8 cellular contexts compared by ENCODE assay signal in genomic region chr18:2980607-2980923, GRCh38. TPM values are rescaled to one million over a fixed set of nuclear protein-coding genes. Genes with fewer than 3 reads are reported as not detected.
DNase-seq lines count a peak whose midpoint lies in the region; ATAC-seq and TF ChIP-seq lines count a peak whose summit lies in the region.
"Had no signal": no experiment of that assay in that cellular context is flagged by ENCODE, and none has a peak within 500 bp of the region (broad histone marks: within the 10 kb centered on the region; RNA-seq: fewer than 3 reads in every experiment).

No MANE protein-coding gene starts in this region.

- 98% methylated on average over 3 of the region's 3 CpGs for WGBS in hepatocyte (ENCODE audit: low lambda C conversion rate, missing lambda C conversion rate)

- no peak overlapping the region for H2AFZ ChIP-seq in hepatocyte

- peaks cover 92% of the 10 kb centered on the region for H3K79me2 ChIP-seq in hepatocyte

- H3K4me2 ChIP-seq in hepatocyte: peak overlapping the region; percentile 66

- H3K9me2 ChIP-seq in hepatocyte (replicated peaks; ENCODE audit: insufficient read depth): no peaks in the 10 kb centered on the region

- no peaks in the 10 kb centered on the region for H3K9me3 Mint-ChIP-seq in stimulated activated naive B cell treated with anti-CD40 and anti-IgM and Interleukin-4, amounts not matched to agents 10 μg/mL and 1 μg/mL and 100 μg/mL, for 72 hours

- ATAC-seq in HG03103 (IDR thresholded peaks at IDR 0.05; ENCODE audit: low read depth, unreplicated experiment): peak; percentile 29
- no peak for ATAC-seq in stimulated activated naive B cell treated with anti-CD40 and anti-IgM and Interleukin-4, amounts not matched to agents 10 μg/mL and 1 μg/mL and 100 μg/mL, for 72 hours (replicated peaks)

- peaks cover 80% of the 10 kb centered on the region for H3K4me1 ChIP-seq in hepatocyte (ENCODE audit: insufficient read depth)

- H3K4me3 Mint-ChIP-seq in stimulated activated naive B cell treated with anti-CD40 and anti-IgM and Interleukin-4, amounts not matched to agents 10 μg/mL and 1 μg/mL and 100 μg/mL, for 72 hours: peak overlapping the region in 1 of 2 donors; percentile 61

- H3K4me1 Mint-ChIP-seq in stimulated activated naive B cell treated with anti-CD40 and anti-IgM and Interleukin-4, amounts not matched to agents 10 μg/mL and 1 μg/mL and 100 μg/mL, for 72 hours: peaks cover 54 to 90% of the 10 kb centered on the region in 2 donors

- no peak for TF ChIP-seq CTCF in VCaP (conservative IDR thresholded peaks at IDR 0.05)
- no peak for TF ChIP-seq CTCF in hepatocyte (IDR thresholded peaks at IDR 0.05; ENCODE audit: poor library complexity)

- peaks cover 3% of the 10 kb centered on the region for H4K20me1 ChIP-seq in hepatocyte (ENCODE audit: insufficient read depth, poor library complexity, severe bottlenecking)

- no peak for DNase-seq in hepatocyte (ENCODE audit: low spot score)
- no peak for DNase-seq in stimulated activated naive B cell treated with anti-CD40 and anti-IgM and Interleukin-4, amounts not matched to agents 10 μg/mL and 1 μg/mL and 100 μg/mL, for 72 hours
- no peak for DNase-seq in NCI-H1092 (lab: John Stamatoyannopoulos, UW)
- DNase-seq in NCI-H69 (lab: John Stamatoyannopoulos, UW): no peak
- DNase-seq in H7: no peak
- DNase-seq: NCI-H2081 had no signal

- peak overlapping the region; percentile 94 for H3K27ac Mint-ChIP-seq in stimulated activated naive B cell treated with anti-CD40 and anti-IgM and Interleukin-4, amounts not matched to agents 10 μg/mL and 1 μg/mL and 100 μg/mL, for 72 hours

- no peak overlapping the region for H3K4me3 ChIP-seq in hepatocyte
- H3K4me3 ChIP-seq in H7 (ENCODE audit: insufficient read depth, low read depth, low read length): no peak overlapping the region

- H3K27me3 Mint-ChIP-seq in stimulated activated naive B cell treated with anti-CD40 and anti-IgM and Interleukin-4, amounts not matched to agents 10 μg/mL and 1 μg/mL and 100 μg/mL, for 72 hours: no peaks in the 10 kb centered on the region

- H3K36me3 Mint-ChIP-seq in stimulated activated naive B cell treated with anti-CD40 and anti-IgM and Interleukin-4, amounts not matched to agents 10 μg/mL and 1 μg/mL and 100 μg/mL, for 72 hours: peaks cover 0 to 3% of the 10 kb centered on the region in 2 donors

- H3K27ac ChIP-seq in VCaP: 0 out of 2 replicates have a peak overlapping the region, but pooled peaks have one; percentile 30
- peak overlapping the region; percentile 93 for H3K27ac ChIP-seq in hepatocyte

- H3K9me3 ChIP-seq in hepatocyte (ENCODE audit: low read depth): no peaks in the 10 kb centered on the region

- H3K36me3 ChIP-seq in hepatocyte (replicated peaks; ENCODE audit: insufficient read depth, low read depth) (no peaks in the 10 kb centered on the region), H7 (replicated peaks; ENCODE audit: control insufficient read depth, insufficient read depth, low read length) (no peaks in the 10 kb centered on the region)

- H3K27me3 ChIP-seq in hepatocyte (no peaks in the 10 kb centered on the region), H7 (ENCODE audit: control insufficient read depth, insufficient read depth, low read length) (no peaks in the 10 kb centered on the region)

RNA-seq across cellular contexts. Expression of gene LPIN2, which starts 32.4 kb away (rescaled TPM):
- 62.1 and 71.2 TPM in 2 replicates for total RNA-seq in hepatocyte
- polyA plus RNA-seq in hepatocyte: 28.2 and 29.1 TPM in 2 replicates
- total RNA-seq in H7 (2014; rRNA removed; shearing (Covaris generic)): 10.8 and 11.8 TPM in 2 replicates
